29 cellular contexts compared by ENCODE assay signal in the genomic region with DNA sequence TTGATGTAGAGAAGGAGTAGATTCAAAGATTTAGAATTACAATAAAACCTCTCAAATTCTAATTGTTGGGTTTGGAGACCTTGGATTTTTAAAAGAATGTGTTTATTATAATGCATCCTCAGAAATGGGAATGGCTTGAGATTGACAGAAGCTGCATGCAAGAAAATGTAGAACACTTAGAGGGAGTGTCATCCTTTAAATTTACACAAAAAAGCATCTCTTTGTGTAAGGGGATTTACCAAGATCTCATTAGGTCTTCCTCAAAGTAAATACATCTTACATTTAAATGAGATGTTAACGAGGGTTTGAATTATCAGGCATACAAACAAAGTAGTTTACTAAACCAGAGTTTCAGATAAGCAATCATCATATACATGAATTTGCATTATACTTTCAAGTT.
"Had no signal": no experiment of that assay in that cellular context is flagged by ENCODE, and none has a peak within 500 bp of the region (broad histone marks: within the 10 kb centered on the region; RNA-seq: fewer than 3 reads in every experiment).

No MANE protein-coding gene starts in this region.

- H3K79me2 ChIP-seq: parathyroid adenoma had no signal

- H3K4me3 Mint-ChIP-seq: dendritic cell treated with granulocyte-macrophage colony-stimulating factor and Interleukin-4, amounts not matched to agents 40 ng/mL and 50 ng/mL, for 4 days; immature natural killer cell; natural killer cell; stimulated activated naive CD8-positive, alpha-beta T cell treated with anti-CD3 and anti-CD28 coated beads, Interleukin-15, amount 100 ng/mL, for 72 hours had no signal

- H3K27me3 Mint-ChIP-seq: dendritic cell treated with granulocyte-macrophage colony-stimulating factor and Interleukin-4, amounts not matched to agents 40 ng/mL and 50 ng/mL, for 4 days; progenitor cell of endocrine pancreas; stimulated activated naive CD8-positive, alpha-beta T cell treated with anti-CD3 and anti-CD28 coated beads, Interleukin-15, amount 100 ng/mL, for 72 hours had no signal

- H3K9ac ChIP-seq: parathyroid adenoma had no signal

- H3K36me3 ChIP-seq: colonic mucosa, esophagus squamous epithelium, heart right ventricle, lower lobe of right lung, neutrophil, right lobe of liver, suprapubic skin, transverse colon, upper lobe of right lung, uterus had no signal

- H3K9me3 ChIP-seq: colonic mucosa, esophagus squamous epithelium, lower lobe of right lung, neutrophil, right lobe of liver, suprapubic skin, transverse colon, upper lobe of right lung, uterus had no signal

- H3K36me3 Mint-ChIP-seq: immature natural killer cell, natural killer cell had no signal

- H3K27ac Mint-ChIP-seq: dendritic cell treated with granulocyte-macrophage colony-stimulating factor and Interleukin-4, amounts not matched to agents 40 ng/mL and 50 ng/mL, for 4 days; immature natural killer cell; natural killer cell; progenitor cell of endocrine pancreas; stimulated activated naive CD8-positive, alpha-beta T cell treated with anti-CD3 and anti-CD28 coated beads, Interleukin-15, amount 100 ng/mL, for 72 hours had no signal

- H2AFZ ChIP-seq: parathyroid adenoma had no signal

- H3K4me3 ChIP-seq: colonic mucosa, esophagus squamous epithelium, heart right ventricle, lower lobe of right lung, right lobe of liver, suprapubic skin, transverse colon, upper lobe of right lung, uterus had no signal

- DNase-seq: colonic mucosa; effector CD8-positive, alpha-beta T cell; erythroblast; esophagus squamous epithelium; foreskin melanocyte; glutamatergic neuron; heart right ventricle; hippocampal formation; immature natural killer cell; islet precursor cell; kidney glomerular epithelial cell; left ventricle myocardium superior; lower lobe of right lung; natural killer cell; right lobe of liver; small intestine; stimulated activated CD4-positive, alpha-beta T cell treated with anti-CD3 and anti-CD28 coated beads, Interleukin-1b, Interleukin-23, amount 100 ng/mL, for 48 hours; stimulated activated CD4-positive, alpha-beta T cell treated with anti-CD3 and anti-CD28 coated beads, Interleukin-4, amount 100 ng/mL, for 1 hour; stimulated activated CD8-positive, alpha-beta memory T cell treated with anti-CD3 and anti-CD28 coated beads, Interleukin-4, amount 100 ng/mL, for 48 hours; stimulated activated naive CD4-positive, alpha-beta T cell; stimulated activated naive CD8-positive, alpha-beta T cell treated with anti-CD3 and anti-CD28 coated beads, Interleukin-15, amount 100 ng/mL, for 72 hours; transverse colon; upper lobe of right lung; uterus had no signal

- H3K4me1 Mint-ChIP-seq: immature natural killer cell; natural killer cell; stimulated activated naive CD8-positive, alpha-beta T cell treated with anti-CD3 and anti-CD28 coated beads, Interleukin-15, amount 100 ng/mL, for 72 hours had no signal

- H3K27me3 ChIP-seq: colonic mucosa, esophagus squamous epithelium, heart right ventricle, neutrophil, suprapubic skin, transverse colon, upper lobe of right lung, uterus had no signal

- ATAC-seq: heart right ventricle; left ventricle myocardium superior; lower lobe of right lung; natural killer cell; right lobe of liver; stimulated activated naive CD8-positive, alpha-beta T cell treated with anti-CD3 and anti-CD28 coated beads, Interleukin-15, amount 100 ng/mL, for 72 hours; upper lobe of right lung had no signal

- H3K27ac ChIP-seq: colonic mucosa, esophagus squamous epithelium, heart right ventricle, lower lobe of right lung, neutrophil, parathyroid adenoma, right lobe of liver, suprapubic skin, transverse colon, upper lobe of right lung, uterus had no signal

- H3K4me1 ChIP-seq: colonic mucosa, esophagus squamous epithelium, heart right ventricle, lower lobe of right lung, parathyroid adenoma, right lobe of liver, suprapubic skin, transverse colon, upper lobe of right lung, uterus had no signal

- H3K9me3 Mint-ChIP-seq: dendritic cell treated with granulocyte-macrophage colony-stimulating factor and Interleukin-4, amounts not matched to agents 40 ng/mL and 50 ng/mL, for 4 days; stimulated activated naive CD8-positive, alpha-beta T cell treated with anti-CD3 and anti-CD28 coated beads, Interleukin-15, amount 100 ng/mL, for 72 hours had no signal
